In the genomic region with DNA sequence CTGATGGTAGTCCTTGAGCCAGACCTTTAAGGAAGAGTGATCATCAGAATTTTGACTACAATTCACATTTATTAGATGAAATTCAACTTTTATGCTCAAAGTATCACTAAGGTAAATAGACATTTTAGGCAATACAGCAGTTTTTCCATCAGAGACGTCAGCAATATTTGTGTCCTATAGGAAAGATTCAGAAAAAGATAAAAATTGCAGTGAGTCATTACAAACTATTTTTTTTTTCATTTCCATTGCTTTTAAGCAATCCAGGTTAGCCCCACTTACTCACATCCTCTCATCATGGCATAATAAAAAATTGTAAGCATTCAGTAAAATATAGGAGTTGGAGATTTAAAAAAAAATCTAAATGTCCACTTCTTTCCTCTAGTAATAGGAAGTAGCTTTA, we compare ENCODE assay signal across 16 cellular contexts.
"Had no signal": no experiment of that assay in that cellular context is flagged by ENCODE, and none has a peak within 500 bp of the region (broad histone marks: within the 10 kb centered on the region; RNA-seq: fewer than 3 reads in every experiment).

No MANE protein-coding gene starts in this region.

- DNase-seq: activated CD4-positive, CD25-positive, alpha-beta regulatory T cell treated with anti-CD3 and anti-CD28 coated beads, Interleukin-2, amount 50 U/mL, for 72 hours; activated naive CD4-positive, alpha-beta T cell; caudate nucleus; effector memory CD4-positive, alpha-beta T cell; hypothalamus; left ventricle myocardium inferior; naive thymus-derived CD8-positive, alpha-beta T cell; pancreas; sigmoid colon; stimulated activated CD4-positive, alpha-beta T cell treated with anti-CD3 and anti-CD28 coated beads, Interleukin-12 subunit alpha, Interleukin-12 subunit beta, amount 100 ng/mL, for 4 hours; thyroid gland; uterus had no signal

- H3K4me1 ChIP-seq: ascending aorta, left ventricle myocardium inferior, sigmoid colon, thyroid gland, uterus had no signal

- ATAC-seq: naive thymus-derived CD8-positive, alpha-beta T cell; pancreas; stimulated activated memory B cell treated with anti-CD40 and anti-IgM and Interleukin-4, amounts not matched to agents 10 μg/mL and 1 μg/mL and 100 μg/mL, for 72 hours had no signal

- H3K9me3 Mint-ChIP-seq: memory B cell; naive thymus-derived CD8-positive, alpha-beta T cell; stimulated activated memory B cell treated with anti-CD40 and anti-IgM and Interleukin-4, amounts not matched to agents 10 μg/mL and 1 μg/mL and 100 μg/mL, for 72 hours had no signal

- H3K36me3 ChIP-seq: ascending aorta, left ventricle myocardium inferior, pancreas, sigmoid colon, thyroid gland, uterus had no signal

- H3K27ac ChIP-seq: ascending aorta, coronary artery, left ventricle myocardium inferior, pancreas, sigmoid colon, thyroid gland, uterus had no signal

- H3K27me3 Mint-ChIP-seq: memory B cell; stimulated activated memory B cell treated with anti-CD40 and anti-IgM and Interleukin-4, amounts not matched to agents 10 μg/mL and 1 μg/mL and 100 μg/mL, for 72 hours had no signal

- H3K9me3 ChIP-seq: ascending aorta, left ventricle myocardium inferior, pancreas, sigmoid colon, thyroid gland, uterus had no signal

- H3K27me3 ChIP-seq: ascending aorta, pancreas, sigmoid colon, thyroid gland, uterus had no signal

- H3K4me3 Mint-ChIP-seq: memory B cell; naive thymus-derived CD8-positive, alpha-beta T cell; stimulated activated memory B cell treated with anti-CD40 and anti-IgM and Interleukin-4, amounts not matched to agents 10 μg/mL and 1 μg/mL and 100 μg/mL, for 72 hours had no signal

- H3K4me3 ChIP-seq: ascending aorta, coronary artery, left ventricle myocardium inferior, pancreas, sigmoid colon, thyroid gland, uterus had no signal

- H3K27ac Mint-ChIP-seq: memory B cell; naive thymus-derived CD8-positive, alpha-beta T cell; stimulated activated memory B cell treated with anti-CD40 and anti-IgM and Interleukin-4, amounts not matched to agents 10 μg/mL and 1 μg/mL and 100 μg/mL, for 72 hours had no signal

- H3K36me3 Mint-ChIP-seq: memory B cell; naive thymus-derived CD8-positive, alpha-beta T cell; stimulated activated memory B cell treated with anti-CD40 and anti-IgM and Interleukin-4, amounts not matched to agents 10 μg/mL and 1 μg/mL and 100 μg/mL, for 72 hours had no signal

- H3K4me1 Mint-ChIP-seq: memory B cell; naive thymus-derived CD8-positive, alpha-beta T cell; stimulated activated memory B cell treated with anti-CD40 and anti-IgM and Interleukin-4, amounts not matched to agents 10 μg/mL and 1 μg/mL and 100 μg/mL, for 72 hours had no signal
